ENCODE assay signal across 25 cellular contexts in genomic region chr2:179602452-179602851, GRCh38.
"Had no signal": no experiment of that assay in that cellular context is flagged by ENCODE, and none has a peak within 500 bp of the region (broad histone marks: within the 10 kb centered on the region; RNA-seq: fewer than 3 reads in every experiment).

No MANE protein-coding gene starts in this region.

- H3K27ac ChIP-seq: stomach, suprapubic skin, testis, thoracic aorta, thyroid gland, tibial artery, tibial nerve, transverse colon, upper lobe of right lung, uterus, vagina had no signal

- H3K27me3 ChIP-seq: stomach, suprapubic skin, testis, thyroid gland, tibial artery, tibial nerve, transverse colon, upper lobe of left lung, upper lobe of right lung, uterus, vagina had no signal

- H3K36me3 ChIP-seq: stomach, suprapubic skin, thoracic aorta, thyroid gland, tibial artery, tibial nerve, transverse colon, upper lobe of left lung, upper lobe of right lung, uterus, vagina had no signal

- H3K9me3 ChIP-seq: stomach, suprapubic skin, testis, thoracic aorta, thyroid gland, tibial artery, tibial nerve, transverse colon, upper lobe of left lung, upper lobe of right lung, uterus, vagina had no signal

- H3K4me3 ChIP-seq: stomach, suprapubic skin, testis, thoracic aorta, thyroid gland, tibial artery, tibial nerve, transverse colon, upper lobe of left lung, upper lobe of right lung, uterus, vagina had no signal

- H3K4me1 ChIP-seq: suprapubic skin, testis, thyroid gland, tibial nerve, transverse colon, upper lobe of right lung, vagina had no signal

- ATAC-seq: stimulated activated effector memory CD8-positive, alpha-beta T cell treated with anti-CD3 and anti-CD28 coated beads, Interleukin-12 subunit alpha, Interleukin-12 subunit beta, amount 100 ng/mL, for 72 hours; stimulated activated memory B cell treated with anti-CD40 and anti-IgM and Interleukin-4, amounts not matched to agents 10 μg/mL and 1 μg/mL and 100 μg/mL, for 72 hours; stimulated activated naive B cell treated with anti-CD40 and anti-IgM and Interleukin-4, amounts not matched to agents 10 μg/mL and 1 μg/mL and 100 μg/mL, for 72 hours; stimulated activated naive CD8-positive, alpha-beta T cell treated with anti-CD3 and anti-CD28 coated beads, Interleukin-15, amount 100 ng/mL, for 72 hours; stimulated activated naive CD8-positive, alpha-beta T cell treated with anti-CD3 and anti-CD28 coated beads, Interleukin-15, Interleukin-2, amounts not matched to agents 100 U/mL and 50 U/mL, for 24 hours; upper lobe of right lung had no signal

- DNase-seq: stimulated activated CD4-positive, alpha-beta T cell treated with anti-CD3 and anti-CD28 coated beads, Interleukin-2, amount 100 ng/mL, for 48 hours; stimulated activated CD4-positive, alpha-beta T cell treated with anti-CD3 and anti-CD28 coated beads, Interleukin-4, amount 100 ng/mL, for 1 hour; stimulated activated CD4-positive, alpha-beta T cell treated with anti-CD3 and anti-CD28 coated beads, Interleukin-4, amount 100 ng/mL, for 24 hours; stimulated activated CD4-positive, alpha-beta T cell treated with anti-CD3 and anti-CD28 coated beads, Interleukin-4, amount 100 ng/mL, for 4 hours; stimulated activated CD8-positive, alpha-beta memory T cell treated with anti-CD3 and anti-CD28 coated beads, Interleukin-4, amount 100 ng/mL, for 48 hours; stimulated activated naive B cell treated with anti-CD40 and anti-IgM and Interleukin-4, amounts not matched to agents 10 μg/mL and 1 μg/mL and 100 μg/mL, for 72 hours; stimulated activated naive CD4-positive, alpha-beta T cell; stimulated activated naive CD4-positive, alpha-beta T cell treated with Interleukin-2 at 50 U/mL for 16 hours; stimulated activated naive CD8-positive, alpha-beta T cell treated with anti-CD3 and anti-CD28 coated beads, Interleukin-15, amount 100 ng/mL, for 72 hours; stimulated activated naive CD8-positive, alpha-beta T cell treated with anti-CD3 and anti-CD28 coated beads, Interleukin-15, Interleukin-2, amounts not matched to agents 100 U/mL and 50 U/mL, for 24 hours; stomach; substantia nigra; testis; thyroid gland; tibial artery; transverse colon; upper lobe of left lung; upper lobe of right lung; uterus had no signal
